ENCODE assay signal across 18 cellular contexts in genomic region chr1:42012852-42013251, GRCh38.
DNase-seq lines count a peak whose midpoint lies in the region; FAIRE-seq and TF ChIP-seq lines count a peak whose summit lies in the region.
"Had no signal": no experiment of that assay in that cellular context is flagged by ENCODE, and none has a peak within 500 bp of the region (broad histone marks: within the 10 kb centered on the region; RNA-seq: fewer than 3 reads in every experiment).

No MANE protein-coding gene starts in this region.

- H3K4me1 Mint-ChIP-seq in progenitor cell of endocrine pancreas (ENCODE audit: low read depth): no peaks in the 10 kb centered on the region

- H3K36me3 ChIP-seq in BLaER1 (no peaks in the 10 kb centered on the region), transverse colon (no peaks in the 10 kb centered on the region)
- H3K36me3 ChIP-seq: BLaER1 treated with 17β-estradiol and CSF1 and Interleukin-3, amounts not matched to agents 10 nM and 100 nM had no signal

- H3K27me3 ChIP-seq in BLaER1 (no peaks in the 10 kb centered on the region), transverse colon (no peaks in the 10 kb centered on the region)
- H3K27me3 ChIP-seq: BLaER1 treated with 17β-estradiol and CSF1 and Interleukin-3, amounts not matched to agents 10 nM and 100 nM had no signal

- H3K4me1 ChIP-seq in BLaER1: peaks cover 46% of the 10 kb centered on the region
- H3K4me1 ChIP-seq in transverse colon: peaks cover 0 to 13% (median 5%) of the 10 kb centered on the region in 4 donors

- no peaks in the 10 kb centered on the region for H3K9me3 ChIP-seq in BLaER1
- H3K9me3 ChIP-seq in transverse colon: no peaks in the 10 kb centered on the region

- no peaks in the 10 kb centered on the region for H3K9me3 Mint-ChIP-seq in progenitor cell of endocrine pancreas (ENCODE audit: low read depth)
- H3K9me3 Mint-ChIP-seq: CD8-positive, alpha-beta T cell; H9 had no signal

- H3K36me3 Mint-ChIP-seq in progenitor cell of endocrine pancreas (ENCODE audit: insufficient read depth): no peaks in the 10 kb centered on the region
- H3K36me3 Mint-ChIP-seq: CD8-positive, alpha-beta T cell had no signal

- no peak overlapping the region for H3K4me3 ChIP-seq in BLaER1
- no peak overlapping the region for H3K4me3 ChIP-seq in fibroblast of the aortic adventitia (ENCODE audit: low read depth, low read length)
- no peak overlapping the region for H3K4me3 ChIP-seq in transverse colon
- H3K4me3 ChIP-seq: K562 had no signal

- H3K27ac Mint-ChIP-seq in progenitor cell of endocrine pancreas: no peak overlapping the region
- H3K27ac Mint-ChIP-seq: CD8-positive, alpha-beta T cell; H9 had no signal

- H3K27me3 Mint-ChIP-seq in progenitor cell of endocrine pancreas: peaks cover 40% of the 10 kb centered on the region

- TF ChIP-seq CTCF in fibroblast of the aortic adventitia (IDR thresholded peaks at IDR 0.05; ENCODE audit: insufficient read depth, low read length) (no peak), transverse colon (IDR thresholded peaks at IDR 0.05) (no peak), progenitor cell of endocrine pancreas (IDR thresholded peaks at IDR 0.05; ENCODE audit: unreplicated experiment) (no peak)

- TF ChIP-seq EP300 in transverse colon (IDR thresholded peaks at IDR 0.05; ENCODE audit: low read depth): no peak

- no peak for DNase-seq in GM19239 (ENCODE audit: insufficient read length, low spot score)
- DNase-seq in fibroblast of the aortic adventitia (ENCODE audit: low read depth): peak; percentile 17
- peak; percentile 23 for DNase-seq in transverse colon
- DNase-seq in NCI-H526 treated with DMSO at 0.1 percent for 48 hours (lab: John Stamatoyannopoulos, UW): no peak
- no peak for DNase-seq in HTR-8/SVneo (ENCODE audit: insufficient read length, low spot score)
- no peak for DNase-seq in progenitor cell of endocrine pancreas (ENCODE audit: low spot score, unreplicated experiment)
- DNase-seq: 8988T; CD8-positive, alpha-beta T cell; DMS 273 treated with DMSO at 0.1 percent for 48 hours; DMS53; H9 had no signal

- H3K4me3 Mint-ChIP-seq in progenitor cell of endocrine pancreas (ENCODE audit: low read depth): no peak overlapping the region
- H3K4me3 Mint-ChIP-seq: CD8-positive, alpha-beta T cell; H9 had no signal

- no peak for TF ChIP-seq POLR2A in transverse colon (IDR thresholded peaks at IDR 0.05)

- in situ Hi-C loops in transverse colon (cut with MboI; ENCODE audit: low pct_ligation_motif_present in 1 of 4, low pct_unique_long_range_greater_than_20kb in 1 of 4, low sequenced_read_pairs in 3 of 4): no loop called here

- H3K27ac ChIP-seq in BLaER1 (no peak overlapping the region), transverse colon (peak overlapping the region in 2 of 4 donors; percentile 12 to 29)

- peak overlapping the region; percentile 86; the same call in 1 of the 2 replicates for H3K4me2 ChIP-seq in BLaER1

- FAIRE-seq in GM19239 (lab: Jason Lieb, UNC) (peak; percentile 14), HTR-8/SVneo (lab: Jason Lieb, UNC) (no peak)
- FAIRE-seq: G401.6, GM12892, GM18507, H1, K562 had no signal

- 33% methylated on average over 1 of the region's 1 CpG; no CpG with 5 or more reads in 1 of the 2 donors for WGBS in transverse colon (ENCODE audit: low coverage in 1 of 2), 2 donors

- intact Hi-C loops in transverse colon (cut with DNase I; ENCODE audit: low total_unique reads): no loop called here

- H3K9ac ChIP-seq in BLaER1: no peak overlapping the region

- no peaks in the 10 kb centered on the region for H4K20me1 ChIP-seq in BLaER1
- H4K20me1 ChIP-seq: BLaER1 treated with 17β-estradiol and CSF1 and Interleukin-3, amounts not matched to agents 10 nM and 100 nM had no signal

Comparison
In these comparisons a context has a peak if more than half of its experiments do, and no peak if none do; other contexts are left out.
1. DNase-seq: peak in fibroblast of the aortic adventitia (single experiment) and transverse colon (single experiment); none in GM19239 (single experiment), NCI-H526 treated with DMSO at 0.1 percent for 48 hours (single experiment), HTR-8/SVneo (single experiment) and progenitor cell of endocrine pancreas (single experiment).